ENCODE assay signal across 18 cellular contexts in the genomic region with DNA sequence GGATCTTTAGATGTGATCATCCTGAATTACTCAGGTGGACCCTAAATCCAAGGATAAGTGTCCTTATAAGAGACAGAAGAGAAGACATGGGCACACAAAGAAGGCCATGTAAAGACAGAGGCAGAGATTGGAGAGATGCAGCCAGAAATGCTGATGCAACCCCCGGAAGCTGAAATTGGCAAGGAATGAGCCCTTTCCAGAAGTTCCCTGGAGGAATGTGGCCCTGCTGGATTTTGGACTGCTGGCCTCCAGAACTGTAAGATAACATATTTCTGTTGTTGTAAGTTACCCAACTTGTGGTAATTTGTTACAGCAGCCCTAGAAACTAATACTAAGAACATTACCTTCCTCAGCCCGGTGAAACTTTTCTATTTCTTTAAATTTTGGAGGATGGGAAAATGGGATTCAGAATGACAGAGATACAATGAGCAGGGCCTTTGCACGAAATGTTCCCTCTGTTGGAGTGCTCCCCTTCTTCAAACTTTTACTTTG. TPM values are rescaled to one million over a fixed set of nuclear protein-coding genes. Genes with fewer than 3 reads are reported as not detected.
DNase-seq lines count a peak whose midpoint lies in the region; ATAC-seq and TF ChIP-seq lines count a peak whose summit lies in the region.
"Had no signal": no experiment of that assay in that cellular context is flagged by ENCODE, and none has a peak within 500 bp of the region (broad histone marks: within the 10 kb centered on the region; RNA-seq: fewer than 3 reads in every experiment).

No MANE protein-coding gene starts in this region.

- no peak overlapping the region for H3K18ac ChIP-seq in mesendoderm (ENCODE audit: low read length)

- H3K36me3 ChIP-seq in PC-3 (ENCODE audit: low read depth, low read length), result no peaks in the 10 kb centered on the region
- no peaks in the 10 kb centered on the region for H3K36me3 ChIP-seq in fibroblast of lung (ENCODE audit: control insufficient read depth, insufficient read depth, low read length)
- no peaks in the 10 kb centered on the region for H3K36me3 ChIP-seq in mesendoderm (ENCODE audit: control insufficient read depth, insufficient read depth, low read length)
- H3K36me3 ChIP-seq: HAP-1, Peyer's patch had no signal

- no TSS peak for BruUV-seq in PC-3 (replicated peaks; lab: Mats Ljungman, UMichigan)

- POLR2A ChIA-PET in PC-3 (lab: Charles Lee; ENCODE audit: unreplicated experiment), result no interaction called here

- H3K9me3 ChIP-seq in PC-3 (ENCODE audit: low read length), result no peaks in the 10 kb centered on the region
- no peaks in the 10 kb centered on the region for H3K9me3 ChIP-seq in fibroblast of lung (ENCODE audit: control insufficient read depth, insufficient read depth, low read depth, low read length)
- H3K9me3 ChIP-seq: HAP-1, Peyer's patch had no signal

- no peak overlapping the region for H3K23ac ChIP-seq in mesendoderm (ENCODE audit: low read length)

- H3K9ac ChIP-seq in PC-3 (ENCODE audit: low read length) (no peak overlapping the region), fibroblast of lung (ENCODE audit: insufficient read depth, low read length) (no peak overlapping the region), mesendoderm (ENCODE audit: low read length) (no peak overlapping the region)

- no peaks in the 10 kb centered on the region for H3K27me3 ChIP-seq in PC-3 (ENCODE audit: low read length)
- H3K27me3 ChIP-seq in fibroblast of lung (ENCODE audit: control insufficient read depth, insufficient read depth, low read length), result no peaks in the 10 kb centered on the region
- no peaks in the 10 kb centered on the region for H3K27me3 ChIP-seq in mesendoderm (ENCODE audit: insufficient read depth, low read length, poor library complexity)
- H3K27me3 ChIP-seq: Peyer's patch had no signal

- intact Hi-C loops in PC-3 (cut with micrococcal nuclease), result no loop called here

- no peak overlapping the region for H2BK5ac ChIP-seq in mesendoderm (ENCODE audit: low read length)

- ATAC-seq in PC-3 (no peak), HG03175 (IDR thresholded peaks at IDR 0.05; ENCODE audit: unreplicated experiment) (no peak), SK-N-SH treated with all-trans-retinoic acid at 6 μM for 48 hours (no peak), GM19463 (IDR thresholded peaks at IDR 0.05; ENCODE audit: unreplicated experiment) (no peak)

- H3K79me1 ChIP-seq in mesendoderm (ENCODE audit: low read length), result no peaks in the 10 kb centered on the region

- no peak overlapping the region for H4K5ac ChIP-seq in mesendoderm (ENCODE audit: low read length)

- H4K20me1 ChIP-seq in PC-3 (ENCODE audit: low read length), result no peaks in the 10 kb centered on the region
- no peaks in the 10 kb centered on the region for H4K20me1 ChIP-seq in fibroblast of lung (ENCODE audit: control insufficient read depth, extremely low read depth, insufficient read depth, low read length)

- H2AFZ ChIP-seq in PC-3 (ENCODE audit: low read length) (no peak overlapping the region), fibroblast of lung (ENCODE audit: low read length) (no peak overlapping the region)

- WGBS in mesendoderm (ENCODE audit: extremely low coverage, insufficient coverage, low lambda C conversion rate), result no CpG with 5 or more reads among the region's 3 CpGs

- H2BK15ac ChIP-seq in mesendoderm (replicated peaks; ENCODE audit: low read depth), result no peak overlapping the region

- H2AK5ac ChIP-seq in mesendoderm (ENCODE audit: low read length), result no peak overlapping the region

- no peaks in the 10 kb centered on the region for H3K79me2 ChIP-seq in PC-3 (ENCODE audit: low read length)
- H3K79me2 ChIP-seq in fibroblast of lung (ENCODE audit: control insufficient read depth, insufficient read depth, low read length), result no peaks in the 10 kb centered on the region
- no peaks in the 10 kb centered on the region for H3K79me2 ChIP-seq in mesendoderm (ENCODE audit: control insufficient read depth, insufficient read depth, low read length)

- H3K27ac ChIP-seq in PC-3 (ENCODE audit: low read length) (no peak overlapping the region), fibroblast of lung (ENCODE audit: insufficient read depth, low read length) (no peak overlapping the region), mesendoderm (ENCODE audit: low read depth, low read length) (no peak overlapping the region)
- H3K27ac ChIP-seq: C4-2B, Peyer's patch, SK-N-MC had no signal

- H3K4me2 ChIP-seq in PC-3 (ENCODE audit: low read length), result no peak overlapping the region
- no peak overlapping the region for H3K4me2 ChIP-seq in fibroblast of lung (ENCODE audit: extremely low read depth, insufficient read depth, low read length)
- H3K4me2 ChIP-seq in mesendoderm (ENCODE audit: low read length), result no peak overlapping the region

- no peak overlapping the region for H2BK120ac ChIP-seq in mesendoderm (ENCODE audit: low read depth, low read length)

- CTCF ChIA-PET in PC-3 (lab: Charles Lee), result interaction anchor here (0.6 kb wide), 1 partner anchor 112 kb away, joined by 6 read pairs; no protein-coding TSS in a partner anchor

- H3F3A ChIP-seq in PC-3 (ENCODE audit: low read length, unreplicated experiment), result no peaks in the 10 kb centered on the region

- no peak overlapping the region for H4K8ac ChIP-seq in mesendoderm (ENCODE audit: low read depth, low read length)

- peak; percentile 19 for DNase-seq in EL
- DNase-seq in PC-3, result peak; percentile 54
- peak; percentile 41 to 42 for DNase-seq in fibroblast of lung (ENCODE audit: low read depth in 2 of 2)
- peak; percentile 32 for DNase-seq in mesendoderm
- no peak for DNase-seq in NCI-H524 treated with DMSO at 0.1 percent for 48 hours (lab: John Stamatoyannopoulos, UW)
- DNase-seq: KBM-7, NCI-H1436, NCI-H2029 treated with DMSO at 0.1 percent for 48 hours, NCI-H510A, NCI-H82, Peyer's patch, Right ventricle myocardium superior had no signal

- no peaks in the 10 kb centered on the region for H3K9me2 ChIP-seq in PC-3 (replicated peaks; ENCODE audit: low read length)

- TF ChIP-seq CTCF in PC-3 (conservative IDR thresholded peaks at IDR 0.05; ENCODE audit: low read depth, low read length) (no peak), fibroblast of lung (conservative IDR thresholded peaks at IDR 0.05 in 1 of 2, IDR thresholded peaks at IDR 0.05 in 1 of 2; ENCODE audit: low read depth in 1 of 2, low read length in 2 of 2) (no peak)

- H3K4me3 ChIP-seq in PC-3 (ENCODE audit: low read length) (no peak overlapping the region), fibroblast of lung (replicated peaks in 1 of 4; ENCODE audit: control extremely low read depth in 1 of 4, insufficient read depth in 1 of 4, low read depth in 3 of 4, low read length in 4 of 4) (no peak overlapping the region), mesendoderm (ENCODE audit: low read length) (no peak overlapping the region)
- H3K4me3 ChIP-seq: HAP-1, Peyer's patch, SK-N-MC had no signal

- H3K4ac ChIP-seq in mesendoderm (ENCODE audit: low read depth, low read length), result no peak overlapping the region

- H3K4me1 ChIP-seq in PC-3 (ENCODE audit: insufficient read depth, low read length) (peaks cover 7% of the 10 kb centered on the region; the same call in 1 of the 2 replicates), fibroblast of lung (ENCODE audit: control insufficient read depth, extremely low read depth, insufficient read depth, low read length) (no peaks in the 10 kb centered on the region), mesendoderm (ENCODE audit: control insufficient read depth, low read depth, low read length) (no peaks in the 10 kb centered on the region)
- H3K4me1 ChIP-seq: HAP-1, Peyer's patch had no signal

- H3K56ac ChIP-seq in mesendoderm (ENCODE audit: low read length), result no peak overlapping the region

TF ChIP-seq in SK-N-SH treated with all-trans-retinoic acid at 6 μM for 48 hours, 23 proteins besides CTCF, POLR2A, EP300 and RAD21 (continues in another document):
- TF ChIP-seq TOX (CRISPR knock-in tag; IDR thresholded peaks at IDR 0.05; ENCODE audit: borderline replicate concordance) (no peak), OSR1 (CRISPR knock-in tag; IDR thresholded peaks at IDR 0.05) (no peak), RARB (CRISPR knock-in tag; IDR thresholded peaks at IDR 0.05) (no peak), CSDC2 (CRISPR knock-in tag; IDR thresholded peaks at IDR 0.05) (no peak), ISL1 (CRISPR knock-in tag; IDR thresholded peaks at IDR 0.05) (no peak), BACH2 (CRISPR knock-in tag; IDR thresholded peaks at IDR 0.05; ENCODE audit: borderline replicate concordance) (no peak), ARNTL (CRISPR knock-in tag; IDR thresholded peaks at IDR 0.05; ENCODE audit: borderline replicate concordance, low read depth) (no peak)
- TF ChIP-seq, protein P1, sequence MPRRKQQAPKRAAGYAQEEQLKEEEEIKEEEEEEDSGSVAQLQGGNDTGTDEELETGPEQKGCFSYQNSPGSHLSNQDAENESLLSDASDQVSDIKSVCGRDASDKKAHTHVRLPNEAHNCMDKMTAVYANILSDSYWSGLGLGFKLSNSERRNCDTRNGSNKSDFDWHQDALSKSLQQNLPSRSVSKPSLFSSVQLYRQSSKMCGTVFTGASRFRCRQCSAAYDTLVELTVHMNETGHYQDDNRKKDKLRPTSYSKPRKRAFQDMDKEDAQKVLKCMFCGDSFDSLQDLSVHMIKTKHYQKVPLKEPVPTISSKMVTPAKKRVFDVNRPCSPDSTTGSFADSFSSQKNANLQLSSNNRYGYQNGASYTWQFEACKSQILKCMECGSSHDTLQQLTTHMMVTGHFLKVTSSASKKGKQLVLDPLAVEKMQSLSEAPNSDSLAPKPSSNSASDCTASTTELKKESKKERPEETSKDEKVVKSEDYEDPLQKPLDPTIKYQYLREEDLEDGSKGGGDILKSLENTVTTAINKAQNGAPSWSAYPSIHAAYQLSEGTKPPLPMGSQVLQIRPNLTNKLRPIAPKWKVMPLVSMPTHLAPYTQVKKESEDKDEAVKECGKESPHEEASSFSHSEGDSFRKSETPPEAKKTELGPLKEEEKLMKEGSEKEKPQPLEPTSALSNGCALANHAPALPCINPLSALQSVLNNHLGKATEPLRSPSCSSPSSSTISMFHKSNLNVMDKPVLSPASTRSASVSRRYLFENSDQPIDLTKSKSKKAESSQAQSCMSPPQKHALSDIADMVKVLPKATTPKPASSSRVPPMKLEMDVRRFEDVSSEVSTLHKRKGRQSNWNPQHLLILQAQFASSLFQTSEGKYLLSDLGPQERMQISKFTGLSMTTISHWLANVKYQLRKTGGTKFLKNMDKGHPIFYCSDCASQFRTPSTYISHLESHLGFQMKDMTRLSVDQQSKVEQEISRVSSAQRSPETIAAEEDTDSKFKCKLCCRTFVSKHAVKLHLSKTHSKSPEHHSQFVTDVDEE (CRISPR knock-in tag; IDR thresholded peaks at IDR 0.05), result no peak

RNA-seq across cellular contexts. Expression of a gene that starts 11.2 kb away (rescaled TPM):
- total RNA-seq in PC-3 (2014; rRNA removed) (32.8 and 41.0 TPM in 2 replicates), fibroblast of lung (170 and 343 TPM in 2 replicates)
- polyA plus RNA-seq in fibroblast of lung, result 185 and 465 TPM in 2 replicates
- polyA plus RNA-seq in fibroblast of lung (2012), result 129 and 296 TPM in 2 replicates
- polyA minus RNA-seq in fibroblast of lung (ENCODE audit: low replicate concordance), result 284 and 399 TPM in 2 replicates
- 8.7 TPM for polyA plus RNA-seq in mesendoderm (2013, experiment 1 of 2)
- polyA plus RNA-seq in mesendoderm (2013, experiment 2 of 2), result 9.3 TPM

RNA-seq across cellular contexts. Expression of a gene that starts 54.5 kb away (rescaled TPM):
- 3.4 and 4.5 TPM in 2 replicates for total RNA-seq in PC-3 (2014; rRNA removed)
- 4.9 and 7.1 TPM in 2 replicates for total RNA-seq in fibroblast of lung
- 2.9 and 3.1 TPM in 2 replicates for polyA plus RNA-seq in fibroblast of lung
- 1.6 and 1.8 TPM in 2 replicates for polyA plus RNA-seq in fibroblast of lung (2012)
- 0.90 and 1.4 TPM in 2 replicates for polyA minus RNA-seq in fibroblast of lung (ENCODE audit: low replicate concordance)
- polyA plus RNA-seq in mesendoderm (2013, experiment 1 of 2), result 1.2 TPM
- polyA plus RNA-seq in mesendoderm (2013, experiment 2 of 2), result 1.3 TPM
